ENCODE assay signal across 25 cellular contexts in genomic region chr1:67294836-67295622, GRCh38. TPM values are rescaled to one million over a fixed set of nuclear protein-coding genes. Genes with fewer than 3 reads are reported as not detected.
A peak's percentile ranks its signal among the peaks of the same experiment; 100 is the strongest.
DNase-seq lines count a peak whose midpoint lies in the region.
"Had no signal": no experiment of that assay in that cellular context is flagged by ENCODE, and none has a peak within 500 bp of the region (broad histone marks: within the 10 kb centered on the region; RNA-seq: fewer than 3 reads in every experiment).

No MANE protein-coding gene starts in this region.

- peaks cover 28% of the 10 kb centered on the region for H3K9me3 Mint-ChIP-seq in activated CD4-positive, alpha-beta T cell treated with anti-CD3 and anti-CD28 coated beads, Interleukin-2, amount 10 ng/mL, durations not matched to agents 7 days and 5 days
- H3K9me3 Mint-ChIP-seq in CD8-positive, alpha-beta memory T cell: peaks cover 0 to 4% (median 0%) of the 10 kb centered on the region in 5 donors
- H3K9me3 Mint-ChIP-seq in activated CD4-positive, alpha-beta memory T cell treated with anti-CD3 and anti-CD28 coated beads, Interleukin-2, amount 10 ng/mL, durations not matched to agents 7 days and 5 days: peaks cover 10% of the 10 kb centered on the region
- H3K9me3 Mint-ChIP-seq in immature natural killer cell: peaks cover 0 to 3% (median 0%) of the 10 kb centered on the region in 6 donors

- CTCF ChIA-PET in activated CD4-positive, alpha-beta T cell treated with anti-CD3 and anti-CD28 coated beads, Interleukin-2, amount 10 ng/mL, durations not matched to agents 7 days and 5 days (lab: Charles Lee): interaction anchor here (0.9 to 1.8 kb wide), 9 partner anchors 8 to 103 kb away, joined by 3 to 5 read pairs (median 4); no protein-coding TSS in a partner anchor
- CTCF ChIA-PET in CD8-positive, alpha-beta memory T cell (lab: Charles Lee): interaction anchor here (1.8 kb wide), 1 partner anchor 21 kb away, joined by 4 read pairs; no protein-coding TSS in a partner anchor
- CTCF ChIA-PET in activated CD4-positive, alpha-beta memory T cell treated with anti-CD3 and anti-CD28 coated beads, Interleukin-2, amount 10 ng/mL, durations not matched to agents 7 days and 5 days (lab: Charles Lee): interaction anchor here (0.7 to 1.1 kb wide), 4 partner anchors 12 to 83 kb away, joined by 3 to 6 read pairs (median 4); no protein-coding TSS in a partner anchor

- DNase-seq in activated CD4-positive, alpha-beta T cell treated with anti-CD3 and anti-CD28 coated beads, Interleukin-2, amount 10 ng/mL, durations not matched to agents 7 days and 5 days: no peak
- DNase-seq in activated CD4-positive, alpha-beta T cell treated with anti-CD3 and anti-CD28 coated beads, Interleukin-2, amount 50 U/mL, for 4 hours: no peak
- peak in 1 of 5 donors; percentile 26 for DNase-seq in CD8-positive, alpha-beta memory T cell
- peak; percentile 56 for DNase-seq in activated CD4-positive, alpha-beta memory T cell treated with anti-CD3 and anti-CD28 coated beads, Interleukin-2, amount 10 ng/mL, durations not matched to agents 7 days and 5 days
- DNase-seq in immature natural killer cell (peak; percentile 38 to 57 (median 43)), 8988T (no peak), DMS 273 treated with DMSO at 0.1 percent for 48 hours (lab: John Stamatoyannopoulos, UW) (no peak), OCI-M1 (lab: John Stamatoyannopoulos, UW) (no peak)
- DNase-seq: activated CD4-positive, alpha-beta T cell treated with anti-CD3 and anti-CD28 coated beads, Interleukin-2, amount 50 U/mL, for 48 hours; CD4-positive, alpha-beta memory T cell; dorsolateral prefrontal cortex; hippocampal formation; left colon; NCI-H1436; NCI-H2081 treated with DMSO at 0.1 percent for 48 hours; NCI-H226; NCI-H69; stimulated activated CD4-positive, alpha-beta T cell treated with anti-CD3 and anti-CD28 coated beads, Interleukin-12 subunit alpha, Interleukin-12 subunit beta, amount 100 ng/mL, for 4 hours; stimulated activated CD4-positive, alpha-beta T cell treated with anti-CD3 and anti-CD28 coated beads, Interleukin-4, amount 100 ng/mL, for 24 hours; stimulated activated naive CD4-positive, alpha-beta T cell; tibial artery had no signal

- no peaks in the 10 kb centered on the region for H3K36me3 ChIP-seq in CD8-positive, alpha-beta memory T cell (ENCODE audit: insufficient read depth, low read length)
- H3K36me3 ChIP-seq: gastroesophageal sphincter, neutrophil, tibial artery had no signal

- H3K27ac Mint-ChIP-seq in activated CD4-positive, alpha-beta T cell treated with anti-CD3 and anti-CD28 coated beads, Interleukin-2, amount 10 ng/mL, durations not matched to agents 7 days and 5 days: peak overlapping the region; percentile 20
- H3K27ac Mint-ChIP-seq in CD8-positive, alpha-beta memory T cell: peak overlapping the region in 5 of 8 donors; percentile 22 to 84 (median 38)
- H3K27ac Mint-ChIP-seq in activated CD4-positive, alpha-beta memory T cell treated with anti-CD3 and anti-CD28 coated beads, Interleukin-2, amount 10 ng/mL, durations not matched to agents 7 days and 5 days: peak overlapping the region; percentile 92
- H3K27ac Mint-ChIP-seq in immature natural killer cell: peak overlapping the region; percentile 5 to 91 (median 72)

- H3K27me3 Mint-ChIP-seq in activated CD4-positive, alpha-beta T cell treated with anti-CD3 and anti-CD28 coated beads, Interleukin-2, amount 10 ng/mL, durations not matched to agents 7 days and 5 days: no peaks in the 10 kb centered on the region
- H3K27me3 Mint-ChIP-seq in CD8-positive, alpha-beta memory T cell: peaks cover 6 to 19% of the 10 kb centered on the region in 2 donors
- no peaks in the 10 kb centered on the region for H3K27me3 Mint-ChIP-seq in activated CD4-positive, alpha-beta memory T cell treated with anti-CD3 and anti-CD28 coated beads, Interleukin-2, amount 10 ng/mL, durations not matched to agents 7 days and 5 days
- H3K27me3 Mint-ChIP-seq in immature natural killer cell (ENCODE audit: low read depth in 3 of 3): peaks cover 2 to 3% (median 2%) of the 10 kb centered on the region in 3 donors

- peaks cover 21% of the 10 kb centered on the region for H3K36me3 Mint-ChIP-seq in activated CD4-positive, alpha-beta T cell treated with anti-CD3 and anti-CD28 coated beads, Interleukin-2, amount 10 ng/mL, durations not matched to agents 7 days and 5 days (ENCODE audit: low read depth)
- peaks cover 0 to 21% (median 2%) of the 10 kb centered on the region in 3 donors for H3K36me3 Mint-ChIP-seq in CD8-positive, alpha-beta memory T cell
- peaks cover 25% of the 10 kb centered on the region for H3K36me3 Mint-ChIP-seq in activated CD4-positive, alpha-beta memory T cell treated with anti-CD3 and anti-CD28 coated beads, Interleukin-2, amount 10 ng/mL, durations not matched to agents 7 days and 5 days (ENCODE audit: low read depth)
- H3K36me3 Mint-ChIP-seq in immature natural killer cell: peaks cover 0 to 4% (median 0%) of the 10 kb centered on the region in 3 donors
- H3K36me3 Mint-ChIP-seq: CD4-positive, alpha-beta memory T cell had no signal

- H3K27me3 ChIP-seq in CD8-positive, alpha-beta memory T cell (ENCODE audit: insufficient read depth, low read length, poor library complexity, severe bottlenecking): no peaks in the 10 kb centered on the region
- H3K27me3 ChIP-seq: gastroesophageal sphincter, neutrophil, tibial artery had no signal

- H3K4me3 Mint-ChIP-seq in activated CD4-positive, alpha-beta T cell treated with anti-CD3 and anti-CD28 coated beads, Interleukin-2, amount 10 ng/mL, durations not matched to agents 7 days and 5 days: no peak overlapping the region
- H3K4me3 Mint-ChIP-seq in CD8-positive, alpha-beta memory T cell: peak overlapping the region in 2 of 7 donors; percentile 11 to 14
- peak overlapping the region; percentile 55 for H3K4me3 Mint-ChIP-seq in activated CD4-positive, alpha-beta memory T cell treated with anti-CD3 and anti-CD28 coated beads, Interleukin-2, amount 10 ng/mL, durations not matched to agents 7 days and 5 days
- peak overlapping the region in 4 of 5 donors; percentile 47 to 60 (median 56) for H3K4me3 Mint-ChIP-seq in immature natural killer cell

- no peak overlapping the region for H3K27ac ChIP-seq in CD8-positive, alpha-beta memory T cell (ENCODE audit: low read depth, low read length)
- H3K27ac ChIP-seq: dorsolateral prefrontal cortex, gastroesophageal sphincter, neutrophil, RWPE1, tibial artery had no signal

- H3K9me3 ChIP-seq in CD8-positive, alpha-beta memory T cell (ENCODE audit: low read length): no peaks in the 10 kb centered on the region
- H3K9me3 ChIP-seq: gastroesophageal sphincter, neutrophil, tibial artery had no signal

- peaks cover 35% of the 10 kb centered on the region for H3K4me1 Mint-ChIP-seq in activated CD4-positive, alpha-beta T cell treated with anti-CD3 and anti-CD28 coated beads, Interleukin-2, amount 10 ng/mL, durations not matched to agents 7 days and 5 days
- peaks cover 0 to 11% (median 5%) of the 10 kb centered on the region in 3 donors for H3K4me1 Mint-ChIP-seq in CD8-positive, alpha-beta memory T cell
- H3K4me1 Mint-ChIP-seq in activated CD4-positive, alpha-beta memory T cell treated with anti-CD3 and anti-CD28 coated beads, Interleukin-2, amount 10 ng/mL, durations not matched to agents 7 days and 5 days: peaks cover 40% of the 10 kb centered on the region
- H3K4me1 Mint-ChIP-seq in immature natural killer cell: peaks cover 27 to 38% of the 10 kb centered on the region in 2 donors

- no peak overlapping the region for H3K4me3 ChIP-seq in CD8-positive, alpha-beta memory T cell (ENCODE audit: low read length)
- H3K4me3 ChIP-seq: dorsolateral prefrontal cortex, gastroesophageal sphincter, tibial artery had no signal

- H3K4me1 ChIP-seq in CD8-positive, alpha-beta memory T cell (ENCODE audit: insufficient read depth, low read length): no peaks in the 10 kb centered on the region
- H3K4me1 ChIP-seq: gastroesophageal sphincter, tibial artery had no signal

- POLR2A ChIA-PET in activated CD4-positive, alpha-beta T cell treated with anti-CD3 and anti-CD28 coated beads, Interleukin-2, amount 10 ng/mL, durations not matched to agents 7 days and 5 days (lab: Charles Lee): no interaction called here
- POLR2A ChIA-PET in CD8-positive, alpha-beta memory T cell (lab: Charles Lee): interaction anchor here (1.0 kb wide), 1 partner anchor 136 kb away, joined by 3 read pairs; the partner anchor contains the start of gene SERBP1
- POLR2A ChIA-PET in activated CD4-positive, alpha-beta memory T cell treated with anti-CD3 and anti-CD28 coated beads, Interleukin-2, amount 10 ng/mL, durations not matched to agents 7 days and 5 days (lab: Charles Lee): interaction anchor here (0.6 to 3.5 kb wide), 11 partner anchors 9 to 53 kb away, joined by 4 to 18 read pairs (median 8); partner anchors contain the start of gene IL12RB2

RNA-seq across cellular contexts. Expression of gene IL12RB2, which starts 12.6 kb away (rescaled TPM):
- total RNA-seq in activated CD4-positive, alpha-beta T cell treated with anti-CD3 and anti-CD28 coated beads, Interleukin-2, amount 10 ng/mL, durations not matched to agents 7 days and 5 days: 10 to 100 TPM; 29.3 to 31.8 TPM
- 10 to 100 TPM; 32.8 to 35.1 TPM for total RNA-seq in CD8-positive, alpha-beta memory T cell
- 6.8 TPM for polyA plus RNA-seq in CD8-positive, alpha-beta memory T cell
- 10 to 100 TPM; 75.5 to 76.0 TPM for total RNA-seq in activated CD4-positive, alpha-beta memory T cell treated with anti-CD3 and anti-CD28 coated beads, Interleukin-2, amount 10 ng/mL, durations not matched to agents 7 days and 5 days
- 10 to 100 TPM; 33.3 to 68.1 (median 40.5) TPM for polyA plus RNA-seq in immature natural killer cell
- total RNA-seq: fibroblast of lung had no signal

Comparison
In these comparisons a context has a peak if more than half of its experiments do, and no peak if none do; other contexts are left out.
1. DNase-seq: peak in activated CD4-positive, alpha-beta memory T cell treated with anti-CD3 and anti-CD28 coated beads, Interleukin-2, amount 10 ng/mL, durations not matched to agents 7 days and 5 days (single experiment) and immature natural killer cell (3 of 3); none in activated CD4-positive, alpha-beta T cell treated with anti-CD3 and anti-CD28 coated beads, Interleukin-2, amount 10 ng/mL, durations not matched to agents 7 days and 5 days (single experiment), activated CD4-positive, alpha-beta T cell treated with anti-CD3 and anti-CD28 coated beads, Interleukin-2, amount 50 U/mL, for 4 hours (0 of 2), 8988T (single experiment), DMS 273 treated with DMSO at 0.1 percent for 48 hours (single experiment) and OCI-M1 (single experiment).
2. H3K27ac Mint-ChIP-seq: peak in every context shown above with its lines; median percentile 92 in activated CD4-positive, alpha-beta memory T cell treated with anti-CD3 and anti-CD28 coated beads, Interleukin-2, amount 10 ng/mL, durations not matched to agents 7 days and 5 days; 72 in immature natural killer cell; 38 in CD8-positive, alpha-beta memory T cell; 20 in activated CD4-positive, alpha-beta T cell treated with anti-CD3 and anti-CD28 coated beads, Interleukin-2, amount 10 ng/mL, durations not matched to agents 7 days and 5 days.